ENCODE assay signal across 30 cellular contexts in the genomic region with DNA sequence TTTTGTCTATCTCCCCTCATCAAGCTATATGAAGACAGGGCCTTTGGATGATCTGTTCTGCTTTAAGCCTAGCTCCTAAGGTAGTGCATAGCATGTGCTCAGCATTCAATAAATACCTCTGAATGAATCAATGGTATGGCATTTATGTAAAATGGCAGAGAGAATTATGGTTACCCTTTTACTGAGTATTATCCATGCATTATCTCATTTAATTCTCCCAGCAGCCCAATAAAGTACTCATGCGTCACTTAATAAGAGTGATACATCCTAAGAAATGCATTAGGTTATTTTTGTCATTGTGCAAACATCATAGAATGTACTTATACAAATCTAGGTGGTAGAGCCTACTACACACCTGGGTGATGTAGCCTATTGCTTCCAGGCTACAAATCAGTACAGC.
"Had no signal": no experiment of that assay in that cellular context is flagged by ENCODE, and none has a peak within 500 bp of the region (broad histone marks: within the 10 kb centered on the region; RNA-seq: fewer than 3 reads in every experiment).

No MANE protein-coding gene starts in this region.

- H3K4me3 ChIP-seq: coronary artery, dorsolateral prefrontal cortex, esophagus muscularis mucosa had no signal

- H3K4me3 Mint-ChIP-seq: activated CD4-positive, alpha-beta memory T cell treated with anti-CD3 and anti-CD28 coated beads, Interleukin-2, amount 10 ng/mL, durations not matched to agents 7 days and 5 days; activated CD4-positive, alpha-beta T cell treated with anti-CD3 and anti-CD28 coated beads, Interleukin-2, amount 10 ng/mL, durations not matched to agents 7 days and 5 days; activated naive CD4-positive, alpha-beta T cell treated with anti-CD3 and anti-CD28 coated beads, Interleukin-2, amount 10 ng/mL, durations not matched to agents 7 days and 5 days; activated naive CD8-positive, alpha-beta T cell treated with anti-CD3 and anti-CD28 coated beads, Interleukin-2, amount 10 ng/mL, durations not matched to agents 7 days and 5 days; activated T-cell treated with anti-CD3 and anti-CD28 coated beads, Interleukin-2, amount 50 U/mL, for 4 hours; activated T-helper 17 cell treated with anti-CD3 and anti-CD28 coated beads, Interleukin-2, amount 50 U/mL, for 72 hours; central memory CD8-positive, alpha-beta T cell; dendritic cell treated with granulocyte-macrophage colony-stimulating factor and Interleukin-4, amounts not matched to agents 40 ng/mL and 50 ng/mL, for 4 days; endodermal cell; T-cell; T-helper 1 cell treated with Interleukin-12 subunit alpha and Interleukin-12 subunit beta and Interleukin-4 antibody, amounts not matched to agents 30 μg/mL and 1 μg/mL, for 36 hours; WTC11 had no signal

- H3K9me3 Mint-ChIP-seq: activated CD4-positive, alpha-beta memory T cell treated with anti-CD3 and anti-CD28 coated beads, Interleukin-2, amount 10 ng/mL, durations not matched to agents 7 days and 5 days; dendritic cell treated with granulocyte-macrophage colony-stimulating factor and Interleukin-4, amounts not matched to agents 40 ng/mL and 50 ng/mL, for 4 days had no signal

- H3K9me3 ChIP-seq: esophagus muscularis mucosa had no signal

- H3K36me3 Mint-ChIP-seq: activated naive CD4-positive, alpha-beta T cell treated with anti-CD3 and anti-CD28 coated beads, Interleukin-2, amount 10 ng/mL, durations not matched to agents 7 days and 5 days; activated naive CD4-positive, alpha-beta T cell treated with anti-CD3 and anti-CD28 coated beads, Interleukin-2, amount 50 U/mL, for 72 hours; activated naive CD8-positive, alpha-beta T cell treated with anti-CD3 and anti-CD28 coated beads, Interleukin-2, amount 10 ng/mL, durations not matched to agents 7 days and 5 days; T-cell had no signal

- H3K27me3 Mint-ChIP-seq: activated CD4-positive, alpha-beta memory T cell treated with anti-CD3 and anti-CD28 coated beads, Interleukin-2, amount 10 ng/mL, durations not matched to agents 7 days and 5 days; activated CD4-positive, alpha-beta T cell treated with anti-CD3 and anti-CD28 coated beads, Interleukin-2, amount 10 ng/mL, durations not matched to agents 7 days and 5 days; activated naive CD4-positive, alpha-beta T cell treated with anti-CD3 and anti-CD28 coated beads, Interleukin-2, amount 10 ng/mL, durations not matched to agents 7 days and 5 days; central memory CD8-positive, alpha-beta T cell; T-cell had no signal

- DNase-seq: activated CD4-positive, alpha-beta memory T cell treated with anti-CD3 and anti-CD28 coated beads, Interleukin-2, amount 10 ng/mL, durations not matched to agents 7 days and 5 days; activated CD4-positive, alpha-beta T cell treated with anti-CD3 and anti-CD28 coated beads for 1 hour; activated CD4-positive, alpha-beta T cell treated with anti-CD3 and anti-CD28 coated beads for 4 hours; activated CD4-positive, alpha-beta T cell treated with anti-CD3 and anti-CD28 coated beads, Interleukin-2, amount 10 ng/mL, durations not matched to agents 7 days and 5 days; activated CD4-positive, alpha-beta T cell treated with anti-CD3 and anti-CD28 coated beads, Interleukin-2, amount 50 U/mL, for 4 hours; activated CD8-positive, alpha-beta memory T cell treated with anti-CD3 and anti-CD28 coated beads for 24 hours; activated effector memory CD4-positive, alpha-beta T cell treated with anti-CD3 and anti-CD28 coated beads, Interleukin-2, amount 50 U/mL, for 16 hours; activated naive CD4-positive, alpha-beta T cell; activated naive CD4-positive, alpha-beta T cell treated with anti-CD3 and anti-CD28 coated beads, Interleukin-2, amount 10 ng/mL, durations not matched to agents 7 days and 5 days; activated naive CD8-positive, alpha-beta T cell treated with anti-CD3 and anti-CD28 coated beads, Interleukin-2, amount 10 ng/mL, durations not matched to agents 7 days and 5 days; activated T-cell treated with anti-CD3 and anti-CD28 coated beads, Interleukin-2, amount 50 U/mL, for 4 hours; anterior cingulate cortex; brain microvascular endothelial cell; dorsolateral prefrontal cortex; effector memory CD4-positive, alpha-beta T cell; endodermal cell; erythroblast; foreskin melanocyte; head of caudate nucleus; T-cell; T-helper 9 cell had no signal

- H3K27me3 ChIP-seq: brain microvascular endothelial cell, dorsolateral prefrontal cortex had no signal

- H3K27ac Mint-ChIP-seq: activated CD4-positive, alpha-beta memory T cell treated with anti-CD3 and anti-CD28 coated beads, Interleukin-2, amount 10 ng/mL, durations not matched to agents 7 days and 5 days; activated CD4-positive, alpha-beta T cell treated with anti-CD3 and anti-CD28 coated beads, Interleukin-2, amount 10 ng/mL, durations not matched to agents 7 days and 5 days; activated naive CD4-positive, alpha-beta T cell treated with anti-CD3 and anti-CD28 coated beads, Interleukin-2, amount 10 ng/mL, durations not matched to agents 7 days and 5 days; activated naive CD4-positive, alpha-beta T cell treated with anti-CD3 and anti-CD28 coated beads, Interleukin-2, amount 50 U/mL, for 72 hours; activated naive CD8-positive, alpha-beta T cell treated with anti-CD3 and anti-CD28 coated beads, Interleukin-2, amount 10 ng/mL, durations not matched to agents 7 days and 5 days; activated T-helper 17 cell treated with anti-CD3 and anti-CD28 coated beads, Interleukin-2, amount 50 U/mL, for 72 hours; dendritic cell treated with granulocyte-macrophage colony-stimulating factor and Interleukin-4, amounts not matched to agents 40 ng/mL and 50 ng/mL, for 4 days; endodermal cell; T-cell; T-helper 1 cell treated with Interleukin-12 subunit alpha and Interleukin-12 subunit beta and Interleukin-4 antibody, amounts not matched to agents 30 μg/mL and 1 μg/mL, for 36 hours; WTC11 had no signal

- H3K27ac ChIP-seq: brain microvascular endothelial cell, coronary artery, dorsolateral prefrontal cortex, esophagus muscularis mucosa, VCaP had no signal

- ATAC-seq: activated naive CD4-positive, alpha-beta T cell treated with anti-CD3 and anti-CD28 coated beads, Interleukin-2, amount 50 U/mL, for 72 hours; activated T-cell treated with anti-CD3 and anti-CD28 coated beads, Interleukin-2, amount 50 U/mL, for 4 hours; activated T-helper 17 cell treated with anti-CD3 and anti-CD28 coated beads, Interleukin-2, amount 50 U/mL, for 72 hours; T-cell; WTC11 had no signal

- H3K36me3 ChIP-seq: brain microvascular endothelial cell, esophagus muscularis mucosa had no signal

- H3K4me1 Mint-ChIP-seq: activated CD4-positive, alpha-beta memory T cell treated with anti-CD3 and anti-CD28 coated beads, Interleukin-2, amount 10 ng/mL, durations not matched to agents 7 days and 5 days; activated CD4-positive, alpha-beta T cell treated with anti-CD3 and anti-CD28 coated beads, Interleukin-2, amount 10 ng/mL, durations not matched to agents 7 days and 5 days; activated naive CD4-positive, alpha-beta T cell treated with anti-CD3 and anti-CD28 coated beads, Interleukin-2, amount 10 ng/mL, durations not matched to agents 7 days and 5 days; activated naive CD8-positive, alpha-beta T cell treated with anti-CD3 and anti-CD28 coated beads, Interleukin-2, amount 10 ng/mL, durations not matched to agents 7 days and 5 days; activated T-helper 17 cell treated with anti-CD3 and anti-CD28 coated beads, Interleukin-2, amount 50 U/mL, for 72 hours; central memory CD8-positive, alpha-beta T cell; T-cell had no signal

- H3K4me1 ChIP-seq: esophagus muscularis mucosa had no signal
